26 cellular contexts compared by ENCODE assay signal in the genomic region with DNA sequence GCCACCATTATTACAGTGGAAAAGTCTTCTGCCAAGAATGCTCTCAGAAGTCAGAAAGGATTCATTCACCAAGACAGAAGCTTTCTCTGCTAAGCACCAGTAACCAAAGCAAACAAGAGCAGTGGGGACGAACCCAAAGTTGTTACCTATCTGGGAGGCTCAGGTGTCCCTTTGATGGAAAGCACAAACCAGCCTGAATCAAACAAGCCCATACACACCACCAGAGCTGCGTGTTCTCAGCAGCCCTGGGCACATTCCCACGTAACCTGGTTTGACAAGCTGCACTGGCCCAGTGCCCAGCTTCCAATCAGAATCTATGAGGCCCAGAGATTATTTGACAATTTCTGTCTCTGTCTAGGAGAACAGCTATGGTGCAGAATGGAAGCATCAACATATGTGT.
DNase-seq lines count a peak whose midpoint lies in the region; ATAC-seq, FAIRE-seq and TF ChIP-seq lines count a peak whose summit lies in the region.
"Had no signal": no experiment of that assay in that cellular context is flagged by ENCODE, and none has a peak within 500 bp of the region (broad histone marks: within the 10 kb centered on the region; RNA-seq: fewer than 3 reads in every experiment).

No MANE protein-coding gene starts in this region.

- H3K4me3 ChIP-seq in right atrium auricular region = no peak overlapping the region
- H3K4me3 ChIP-seq in bronchial epithelial cell (ENCODE audit: low read depth, low read length) = no peak overlapping the region
- H3K4me3 ChIP-seq in right cardiac atrium (ENCODE audit: low read length) = no peak overlapping the region
- H3K4me3 ChIP-seq in vagina = no peak overlapping the region
- no peak overlapping the region for H3K4me3 ChIP-seq in MG63
- H3K4me3 ChIP-seq: A549, ascending aorta, lower lobe of right lung had no signal

- DNase-seq in Right ventricle myocardium inferior (ENCODE audit: missing footprints) (peak; percentile 73), right atrium auricular region (ENCODE audit: low spot score) (no peak), bronchial epithelial cell (ENCODE audit: low read depth) (peak; percentile 95), right cardiac atrium (peak in 2 of 3 donors; percentile 48 to 62), vagina (ENCODE audit: extremely low spot score in 2 of 2) (no peak), OCI-M2 (lab: John Stamatoyannopoulos, UW; ENCODE audit: unreplicated experiment) (no peak), MG63 (no peak)
- DNase-seq in stimulated activated CD4-positive, alpha-beta T cell treated with anti-CD3 and anti-CD28 coated beads, Interleukin-4, amount 100 ng/mL, for 24 hours = no peak
- DNase-seq: activated CD4-positive, alpha-beta T cell treated with anti-CD3 and anti-CD28 coated beads for 1 hour; activated CD8-positive, alpha-beta T cell treated with anti-CD3 and anti-CD28 coated beads for 36 hours; activated naive CD8-positive, alpha-beta T cell treated with anti-CD3 and anti-CD28 coated beads for 36 hours; BE2C; Caco-2; DND-41; foreskin fibroblast; hypothalamus; lower lobe of right lung; NCI-H2081; NCI-H510A treated with DMSO at 0.1 percent for 48 hours; stimulated activated naive CD8-positive, alpha-beta T cell treated with anti-CD3 and anti-CD28 coated beads, Interleukin-15, amount 100 ng/mL, for 72 hours had no signal

- no peaks in the 10 kb centered on the region for H3K27me3 ChIP-seq in right atrium auricular region
- H3K27me3 ChIP-seq in bronchial epithelial cell (ENCODE audit: control insufficient read depth, insufficient read depth, low read length) = no peaks in the 10 kb centered on the region
- no peaks in the 10 kb centered on the region for H3K27me3 ChIP-seq in right cardiac atrium (ENCODE audit: control insufficient read depth, insufficient read depth)
- H3K27me3 ChIP-seq in vagina = no peaks in the 10 kb centered on the region
- H3K27me3 ChIP-seq in MG63 = no peaks in the 10 kb centered on the region
- H3K27me3 ChIP-seq: ascending aorta, BE2C had no signal

- no peak for TF ChIP-seq POLR2A in vagina (IDR thresholded peaks at IDR 0.05)

- H3K36me3 ChIP-seq in right atrium auricular region (no peaks in the 10 kb centered on the region), bronchial epithelial cell (ENCODE audit: control insufficient read depth, insufficient read depth, low read length) (no peaks in the 10 kb centered on the region), vagina (no peaks in the 10 kb centered on the region), MG63 (no peaks in the 10 kb centered on the region)
- H3K36me3 ChIP-seq: ascending aorta, BE2C, lower lobe of right lung had no signal

- intact Hi-C loops in Right ventricle myocardium inferior (cut with DNase I) (no loop called here), right cardiac atrium (cut with DNase I) (no loop called here), vagina (cut with DNase I) (no loop called here)

- 47% methylated on average over 3 of the region's 3 CpGs for WGBS in right cardiac atrium

- H3K27ac ChIP-seq in right atrium auricular region (no peak overlapping the region), right cardiac atrium (ENCODE audit: low read length) (no peak overlapping the region), vagina (peak overlapping the region; percentile 3)
- H3K27ac ChIP-seq: A549, ascending aorta, lower lobe of right lung, parathyroid adenoma had no signal

- no peaks in the 10 kb centered on the region for H3K9me3 ChIP-seq in right atrium auricular region
- no peaks in the 10 kb centered on the region for H3K9me3 ChIP-seq in right cardiac atrium (ENCODE audit: control insufficient read depth, low read length)
- H3K9me3 ChIP-seq in vagina = no peaks in the 10 kb centered on the region
- H3K9me3 ChIP-seq in MG63 = no peaks in the 10 kb centered on the region
- H3K9me3 ChIP-seq: A549, ascending aorta, BE2C, Caco-2, lower lobe of right lung had no signal

- H3K4me1 ChIP-seq in right atrium auricular region = no peaks in the 10 kb centered on the region
- H3K4me1 ChIP-seq in right cardiac atrium (ENCODE audit: control insufficient read depth, insufficient read depth, low read length) = no peaks in the 10 kb centered on the region
- H3K4me1 ChIP-seq in vagina = peaks cover 42% of the 10 kb centered on the region
- H3K4me1 ChIP-seq: A549, ascending aorta, BE2C, Caco-2, lower lobe of right lung, parathyroid adenoma had no signal

- peak; percentile 82 for FAIRE-seq in bronchial epithelial cell (lab: Jason Lieb, UNC)
- FAIRE-seq: A549, TTC549 had no signal

- TF ChIP-seq CTCF in right atrium auricular region (IDR thresholded peaks at IDR 0.05) (no peak), bronchial epithelial cell (IDR thresholded peaks at IDR 0.05; ENCODE audit: insufficient read depth, low read length, severe bottlenecking) (no peak), vagina (IDR thresholded peaks at IDR 0.05) (no peak)

- ATAC-seq in Right ventricle myocardium inferior (peak; percentile 56), right cardiac atrium (peak in 1 of 2 donors; percentile 56)
- ATAC-seq: A549; activated CD8-positive, alpha-beta T cell treated with anti-CD3 and anti-CD28 coated beads for 36 hours; lower lobe of right lung; Panc1; sciatic nerve; stimulated activated naive CD8-positive, alpha-beta T cell treated with anti-CD3 and anti-CD28 coated beads, Interleukin-15, amount 100 ng/mL, for 72 hours had no signal

Comparison
In these comparisons a context has a peak if more than half of its experiments do, and no peak if none do; other contexts are left out.
1. DNase-seq: peak in Right ventricle myocardium inferior (single experiment), bronchial epithelial cell (single experiment) and right cardiac atrium (2 of 3); none in right atrium auricular region (single experiment), vagina (0 of 2), OCI-M2 (single experiment), stimulated activated CD4-positive, alpha-beta T cell treated with anti-CD3 and anti-CD28 coated beads, Interleukin-4, amount 100 ng/mL, for 24 hours (single experiment) and MG63 (single experiment).